Comparison of ENCODE assay signal across 32 cellular contexts in genomic region chr12:65462506-65462905, GRCh38.
"Had no signal": no experiment of that assay in that cellular context is flagged by ENCODE, and none has a peak within 500 bp of the region (broad histone marks: within the 10 kb centered on the region; RNA-seq: fewer than 3 reads in every experiment).

No MANE protein-coding gene starts in this region.

- ATAC-seq: activated CD8-positive, alpha-beta memory T cell treated with anti-CD3 and anti-CD28 coated beads, Interleukin-2, amount 10 ng/mL, durations not matched to agents 7 days and 5 days; activated naive CD8-positive, alpha-beta T cell treated with anti-CD3 and anti-CD28 coated beads, Interleukin-2, amount 50 U/mL, for 24 hours; K562; PC-3 had no signal

- H3K9me3 Mint-ChIP-seq: activated CD4-positive, alpha-beta memory T cell treated with anti-CD3 and anti-CD28 coated beads, Interleukin-2, amount 10 ng/mL, durations not matched to agents 7 days and 5 days; activated naive CD4-positive, alpha-beta T cell treated with anti-CD3 and anti-CD28 coated beads, Interleukin-2, amount 10 ng/mL, durations not matched to agents 7 days and 5 days; activated naive CD8-positive, alpha-beta T cell treated with anti-CD3 and anti-CD28 coated beads, Interleukin-2, amount 50 U/mL, for 24 hours had no signal

- DNase-seq: activated CD4-positive, alpha-beta memory T cell treated with anti-CD3 and anti-CD28 coated beads, Interleukin-2, amount 10 ng/mL, durations not matched to agents 7 days and 5 days; activated CD4-positive, alpha-beta T cell treated with anti-CD3 and anti-CD28 coated beads for 1 hour; activated CD4-positive, alpha-beta T cell treated with anti-CD3 and anti-CD28 coated beads for 48 hours; activated CD4-positive, CD25-positive, alpha-beta regulatory T cell; activated CD8-positive, alpha-beta memory T cell treated with anti-CD3 and anti-CD28 coated beads for 24 hours; activated CD8-positive, alpha-beta memory T cell treated with anti-CD3 and anti-CD28 coated beads, Interleukin-2, amount 10 ng/mL, durations not matched to agents 7 days and 5 days; activated CD8-positive, alpha-beta memory T cell treated with anti-CD3 and anti-CD28 coated beads, Interleukin-2, amount 50 U/mL, for 48 hours; activated effector memory CD4-positive, alpha-beta T cell treated with Interleukin-2 at 50 U/mL for 16 hours; activated naive CD4-positive, alpha-beta T cell treated with anti-CD3 and anti-CD28 coated beads, Interleukin-2, amount 10 ng/mL, durations not matched to agents 7 days and 5 days; activated naive CD8-positive, alpha-beta T cell treated with anti-CD3 and anti-CD28 coated beads, Interleukin-2, amount 50 U/mL, for 24 hours; activated T-cell treated with anti-CD3 and anti-CD28 coated beads, Interleukin-2, amount 50 U/mL, for 48 hours; aorta; brain microvascular endothelial cell; central memory CD4-positive, alpha-beta T cell; NCI-H1105; NCI-H1417 treated with DMSO at 0.1 percent for 48 hours; NCI-H187 treated with DMSO at 0.1 percent for 48 hours; NCI-H2081; NCI-H2171 treated with DMSO at 0.1 percent for 48 hours; NCI-H2227 treated with DMSO at 0.1 percent for 48 hours; NCI-H446; NCI-H510A treated with DMSO at 0.1 percent for 48 hours; NCI-H69; NCI-H82; PC-3; SHP77; SJCRH30; T1000; WERI-Rb-1 had no signal

- H3K27me3 Mint-ChIP-seq: activated CD4-positive, alpha-beta memory T cell treated with anti-CD3 and anti-CD28 coated beads, Interleukin-2, amount 10 ng/mL, durations not matched to agents 7 days and 5 days; activated CD8-positive, alpha-beta memory T cell treated with anti-CD3 and anti-CD28 coated beads, Interleukin-2, amount 10 ng/mL, durations not matched to agents 7 days and 5 days; activated naive CD4-positive, alpha-beta T cell treated with anti-CD3 and anti-CD28 coated beads, Interleukin-2, amount 10 ng/mL, durations not matched to agents 7 days and 5 days; activated naive CD8-positive, alpha-beta T cell treated with anti-CD3 and anti-CD28 coated beads, Interleukin-2, amount 50 U/mL, for 24 hours had no signal

- H3K4me3 Mint-ChIP-seq: activated CD4-positive, alpha-beta memory T cell treated with anti-CD3 and anti-CD28 coated beads, Interleukin-2, amount 10 ng/mL, durations not matched to agents 7 days and 5 days; activated CD8-positive, alpha-beta memory T cell treated with anti-CD3 and anti-CD28 coated beads, Interleukin-2, amount 10 ng/mL, durations not matched to agents 7 days and 5 days; activated naive CD4-positive, alpha-beta T cell treated with anti-CD3 and anti-CD28 coated beads, Interleukin-2, amount 10 ng/mL, durations not matched to agents 7 days and 5 days; activated naive CD8-positive, alpha-beta T cell; activated naive CD8-positive, alpha-beta T cell treated with anti-CD3 and anti-CD28 coated beads, Interleukin-2, amount 50 U/mL, for 24 hours had no signal

- H3K27ac ChIP-seq: brain microvascular endothelial cell, SJCRH30, SK-N-MC, WERI-Rb-1 had no signal

- H3K36me3 ChIP-seq: brain microvascular endothelial cell, SJCRH30, WERI-Rb-1 had no signal

- H3K4me1 Mint-ChIP-seq: activated CD4-positive, alpha-beta memory T cell treated with anti-CD3 and anti-CD28 coated beads, Interleukin-2, amount 10 ng/mL, durations not matched to agents 7 days and 5 days; activated CD8-positive, alpha-beta memory T cell treated with anti-CD3 and anti-CD28 coated beads, Interleukin-2, amount 10 ng/mL, durations not matched to agents 7 days and 5 days; activated naive CD4-positive, alpha-beta T cell treated with anti-CD3 and anti-CD28 coated beads, Interleukin-2, amount 10 ng/mL, durations not matched to agents 7 days and 5 days; activated naive CD8-positive, alpha-beta T cell treated with anti-CD3 and anti-CD28 coated beads, Interleukin-2, amount 50 U/mL, for 24 hours had no signal

- H3K4me3 ChIP-seq: K562, SJCRH30, SK-N-MC had no signal

- FAIRE-seq: K562 had no signal

- H3K9me3 ChIP-seq: SJCRH30 had no signal

- H3K36me3 Mint-ChIP-seq: activated CD8-positive, alpha-beta memory T cell treated with anti-CD3 and anti-CD28 coated beads, Interleukin-2, amount 10 ng/mL, durations not matched to agents 7 days and 5 days; activated naive CD4-positive, alpha-beta T cell treated with anti-CD3 and anti-CD28 coated beads, Interleukin-2, amount 10 ng/mL, durations not matched to agents 7 days and 5 days; activated naive CD8-positive, alpha-beta T cell had no signal

- H3K27ac Mint-ChIP-seq: activated CD4-positive, alpha-beta memory T cell treated with anti-CD3 and anti-CD28 coated beads, Interleukin-2, amount 10 ng/mL, durations not matched to agents 7 days and 5 days; activated CD8-positive, alpha-beta memory T cell treated with anti-CD3 and anti-CD28 coated beads, Interleukin-2, amount 10 ng/mL, durations not matched to agents 7 days and 5 days; activated naive CD4-positive, alpha-beta T cell treated with anti-CD3 and anti-CD28 coated beads, Interleukin-2, amount 10 ng/mL, durations not matched to agents 7 days and 5 days; activated naive CD8-positive, alpha-beta T cell; activated naive CD8-positive, alpha-beta T cell treated with anti-CD3 and anti-CD28 coated beads, Interleukin-2, amount 50 U/mL, for 24 hours had no signal

- H3K27me3 ChIP-seq: brain microvascular endothelial cell, SJCRH30 had no signal
